ENCODE assay signal across 18 cellular contexts in the genomic region with DNA sequence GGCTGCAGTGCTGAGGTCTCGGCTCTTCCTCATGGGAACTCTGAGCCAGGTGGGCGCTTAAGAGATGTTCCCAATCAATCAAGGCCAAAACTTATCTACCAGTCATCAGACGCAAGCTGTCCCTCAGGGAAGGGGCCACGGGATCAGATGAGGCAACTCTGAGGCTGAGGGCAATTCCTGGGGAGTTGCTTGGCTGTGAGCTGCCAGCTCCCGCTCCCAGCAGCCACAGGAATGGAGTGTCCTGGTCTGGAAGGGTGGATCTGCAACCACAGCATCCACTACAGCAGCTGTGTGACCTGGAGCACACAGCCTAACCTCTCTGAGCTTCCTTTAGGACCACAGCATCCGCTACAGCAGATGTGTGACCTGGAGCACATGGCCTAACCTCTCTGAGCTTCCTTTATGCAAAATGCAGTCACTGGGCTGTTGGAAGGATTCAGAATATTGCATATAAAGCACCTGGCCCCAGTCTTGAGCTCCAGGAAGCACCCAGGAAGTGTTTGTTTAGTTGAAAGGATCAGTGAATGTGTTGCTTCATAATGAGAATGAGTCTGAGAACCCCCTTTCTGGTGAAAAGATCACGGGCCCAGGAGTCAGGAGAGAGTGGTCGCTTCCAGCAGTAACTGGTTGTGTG.
DNase-seq lines count a peak whose midpoint lies in the region; ATAC-seq and TF ChIP-seq lines count a peak whose summit lies in the region.
"Had no signal": no experiment of that assay in that cellular context is flagged by ENCODE, and none has a peak within 500 bp of the region (broad histone marks: within the 10 kb centered on the region; RNA-seq: fewer than 3 reads in every experiment).

No MANE protein-coding gene starts in this region.

- intact Hi-C loops in Right ventricle myocardium superior (cut with DNase I): no loop called here

- no peaks in the 10 kb centered on the region for H3K36me3 ChIP-seq in osteoblast (ENCODE audit: insufficient read depth, low read length)
- H3K36me3 ChIP-seq: pancreas, SJSA1, vagina had no signal

- no peak overlapping the region for H2AFZ ChIP-seq in osteoblast (ENCODE audit: low read length)

- no peaks in the 10 kb centered on the region for H3K27me3 ChIP-seq in osteoblast (ENCODE audit: insufficient read depth, low read length)
- H3K27me3 ChIP-seq: vagina had no signal

- H3K79me2 ChIP-seq in osteoblast (ENCODE audit: insufficient read depth, low read length): no peaks in the 10 kb centered on the region

- H3K4me3 ChIP-seq in choroid plexus epithelial cell (ENCODE audit: low read depth, low read length): no peak overlapping the region
- H3K4me3 ChIP-seq in osteoblast (ENCODE audit: insufficient read depth, low read length): no peak overlapping the region
- H3K4me3 ChIP-seq: pancreas, SJSA1, vagina had no signal

- DNase-seq in EH (ENCODE audit: low read depth) (peak; percentile 78), NCI-H226 (peak; percentile 52), choroid plexus epithelial cell (ENCODE audit: low read depth) (peak; percentile 33), osteoblast (ENCODE audit: insufficient read length, low spot score, missing footprints) (no peak), COLO829 (ENCODE audit: low spot score) (no peak), SHP77 treated with DMSO at 0.1 percent for 48 hours (lab: John Stamatoyannopoulos, UW) (no peak), Right ventricle myocardium superior (no peak), activated gamma-delta T cell (lab: John Stamatoyannopoulos, UW) (no peak)
- DNase-seq: activated CD4-positive, alpha-beta T cell treated with anti-CD3 and anti-CD28 coated beads, Interleukin-2, amount 50 U/mL, for 4 hours; activated T-cell treated with anti-CD3 and anti-CD28 coated beads, Interleukin-2, amount 50 U/mL, for 48 hours; cerebellar nuclear complex; NCI-H187 treated with DMSO at 0.1 percent for 48 hours; NCI-H82; pancreas; stimulated activated naive CD4-positive, alpha-beta T cell treated with Interleukin-2 at 50 U/mL for 16 hours had no signal

- H3K27ac ChIP-seq in osteoblast (ENCODE audit: low read depth, low read length): no peak overlapping the region
- H3K27ac ChIP-seq: C4-2B, pancreas, SJSA1, vagina had no signal

- no peaks in the 10 kb centered on the region for H3K9me3 ChIP-seq in osteoblast (ENCODE audit: low read depth, low read length)
- H3K9me3 ChIP-seq: pancreas, SJSA1, vagina had no signal

- peaks cover 5% of the 10 kb centered on the region for H3K4me1 ChIP-seq in osteoblast (ENCODE audit: insufficient read depth, low read length)
- H3K4me1 ChIP-seq: pancreas, SJSA1 had no signal

- H3K4me2 ChIP-seq in osteoblast (ENCODE audit: insufficient read depth, low read length): peak overlapping the region; percentile 29

- no peaks in the 10 kb centered on the region for H4K20me1 ChIP-seq in osteoblast (ENCODE audit: insufficient read depth, low read length)

- ATAC-seq in Right ventricle myocardium superior (ENCODE audit: poor library complexity): no peak

- TF ChIP-seq CTCF in choroid plexus epithelial cell (conservative IDR thresholded peaks at IDR 0.05; ENCODE audit: low read depth, low read length) (no peak), osteoblast (IDR thresholded peaks at IDR 0.05; ENCODE audit: extremely low read depth, low read depth, low read length) (no peak)

Comparison
In these comparisons a context has a peak if more than half of its experiments do, and no peak if none do; other contexts are left out.
1. DNase-seq: peak in EH (single experiment), NCI-H226 (single experiment) and choroid plexus epithelial cell (single experiment); none in osteoblast (single experiment), COLO829 (single experiment), SHP77 treated with DMSO at 0.1 percent for 48 hours (single experiment), Right ventricle myocardium superior (single experiment) and activated gamma-delta T cell (single experiment).